11 cellular contexts compared by ENCODE assay signal in genomic region chr12:63206908-63207307, GRCh38. TPM values are rescaled to one million over a fixed set of nuclear protein-coding genes. Genes with fewer than 3 reads are reported as not detected.
DNase-seq lines count a peak whose midpoint lies in the region.
"Had no signal": no experiment of that assay in that cellular context is flagged by ENCODE, and none has a peak within 500 bp of the region (broad histone marks: within the 10 kb centered on the region; RNA-seq: fewer than 3 reads in every experiment).

No MANE protein-coding gene starts in this region.

- no peak overlapping the region for H3K27ac ChIP-seq in epithelial cell of prostate

- H3K4me3 ChIP-seq in skeletal muscle cell (ENCODE audit: low read depth, low read length) (no peak overlapping the region), H7 (ENCODE audit: insufficient read depth, low read depth, low read length) (no peak overlapping the region)

- H3K27me3 ChIP-seq in H7 (ENCODE audit: control insufficient read depth, insufficient read depth, low read length): no peaks in the 10 kb centered on the region

- DNase-seq in HT-29 (ENCODE audit: low spot score) (peak; percentile 86), NCI-H526 treated with DMSO at 0.1 percent for 48 hours (lab: John Stamatoyannopoulos, UW) (peak; percentile 32), epithelial cell of prostate (ENCODE audit: low read depth, low spot score) (peak; percentile 54), skeletal muscle cell (ENCODE audit: low read depth) (peak; percentile 20), H7 (no peak), dedifferentiated amniotic fluid mesenchymal stem cell (ENCODE audit: extremely low spot score) (no peak), GDM1 (lab: John Stamatoyannopoulos, UW) (no peak)
- DNase-seq: activated CD8-positive, alpha-beta memory T cell treated with anti-CD3 and anti-CD28 coated beads, Interleukin-2, amount 10 ng/mL, durations not matched to agents 7 days and 5 days; Calu3; mesendoderm; NK-92 treated with Interleukin-12 subunit alpha and Interleukin-12 subunit beta, amount 100 ng/mL, for 24 hours had no signal

- no peaks in the 10 kb centered on the region for H3K36me3 ChIP-seq in H7 (replicated peaks; ENCODE audit: control insufficient read depth, insufficient read depth, low read length)

RNA-seq across cellular contexts. Expression of gene AVPR1A, which starts 55.9 kb away (rescaled TPM):
- total RNA-seq in HT-29 (2014; rRNA removed; shearing (Covaris generic)): not detected in 2 replicates
- total RNA-seq in H7 (2014; rRNA removed; shearing (Covaris generic)): 0.03 TPM in 1 of 2 replicates, not detected in the other
- total RNA-seq: activated CD8-positive, alpha-beta memory T cell treated with anti-CD3 and anti-CD28 coated beads, Interleukin-2, amount 10 ng/mL, durations not matched to agents 7 days and 5 days had no signal

Comparison
In these comparisons a context has a peak if more than half of its experiments do, and no peak if none do; other contexts are left out.
1. DNase-seq: peak in HT-29 (single experiment), NCI-H526 treated with DMSO at 0.1 percent for 48 hours (single experiment), epithelial cell of prostate (single experiment) and skeletal muscle cell (single experiment); none in H7 (single experiment), dedifferentiated amniotic fluid mesenchymal stem cell (single experiment) and GDM1 (single experiment).